32 cellular contexts compared by ENCODE assay signal in the genomic region with DNA sequence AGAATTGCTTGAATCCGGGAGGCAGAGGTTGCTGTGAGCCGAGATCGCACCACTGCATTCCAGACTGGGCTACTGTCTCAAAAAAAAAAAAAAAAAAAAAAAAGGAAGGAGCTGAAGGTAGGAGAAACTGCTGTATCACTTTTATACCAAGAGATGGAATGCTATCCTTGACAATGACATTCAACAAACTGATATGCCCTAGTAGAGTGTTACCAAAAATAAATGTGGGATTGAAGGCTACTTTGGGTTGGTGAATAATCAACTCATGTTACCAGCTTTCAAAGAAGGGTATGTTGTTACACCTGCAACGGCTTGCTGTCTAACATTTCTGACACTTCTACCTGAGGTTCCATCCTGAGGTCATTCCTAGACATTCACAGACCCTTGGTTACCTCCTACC.
"Had no signal": no experiment of that assay in that cellular context is flagged by ENCODE, and none has a peak within 500 bp of the region (broad histone marks: within the 10 kb centered on the region; RNA-seq: fewer than 3 reads in every experiment).

No MANE protein-coding gene starts in this region.

- H3K27ac ChIP-seq: brain microvascular endothelial cell, KMS-11, Peyer's patch, VCaP had no signal

- H3K4me2 ChIP-seq: KMS-11 had no signal

- H3K9ac ChIP-seq: KMS-11 had no signal

- DNase-seq: activated B cell treated with CpG ODN at 0.5 μM for 24 hours; activated CD4-positive, alpha-beta memory T cell treated with anti-CD3 and anti-CD28 coated beads for 36 hours; activated CD4-positive, alpha-beta T cell treated with anti-CD3 and anti-CD28 coated beads for 4 hours; activated CD4-positive, alpha-beta T cell treated with anti-CD3 and anti-CD28 coated beads, Interleukin-2, amount 50 U/mL, for 1 hour; activated CD4-positive, CD25-positive, alpha-beta regulatory T cell treated with anti-CD3 and anti-CD28 coated beads, Interleukin-2, amount 50 U/mL, for 72 hours; activated CD8-positive, alpha-beta memory T cell treated with anti-CD3 and anti-CD28 coated beads for 24 hours; activated CD8-positive, alpha-beta memory T cell treated with anti-CD3 and anti-CD28 coated beads, Interleukin-2, amount 10 ng/mL, durations not matched to agents 7 days and 5 days; activated CD8-positive, alpha-beta memory T cell treated with anti-CD3 and anti-CD28 coated beads, Interleukin-2, amount 50 U/mL, for 48 hours; activated effector memory CD4-positive, alpha-beta T cell treated with Interleukin-2 at 50 U/mL for 16 hours; activated naive CD4-positive, alpha-beta T cell treated with anti-CD3 and anti-CD28 coated beads, Interleukin-2, amount 10 ng/mL, durations not matched to agents 7 days and 5 days; activated naive CD8-positive, alpha-beta T cell treated with anti-CD3 and anti-CD28 coated beads for 36 hours; activated T-cell treated with anti-CD3 and anti-CD28 coated beads, Interleukin-2, amount 50 U/mL, for 48 hours; amniotic stem cell; aorta; brain microvascular endothelial cell; MM.1S; MV-4-11; NCI-H1092; NCI-H1436 treated with DMSO at 0.1 percent for 48 hours; NCI-H1694 treated with DMSO at 0.1 percent for 48 hours; NCI-H2029; NCI-H345; NCI-H524 treated with DMSO at 0.1 percent for 48 hours; PC-3; Peyer's patch; RPMI8226; SW 1271; T-helper 1 cell; T-helper 2 cell; T-helper 9 cell had no signal

- H3K4me1 ChIP-seq: Peyer's patch had no signal

- H3K4me3 ChIP-seq: Peyer's patch had no signal

- H3K36me3 ChIP-seq: brain microvascular endothelial cell, Peyer's patch had no signal

- ATAC-seq: activated CD8-positive, alpha-beta memory T cell treated with anti-CD3 and anti-CD28 coated beads, Interleukin-2, amount 10 ng/mL, durations not matched to agents 7 days and 5 days; PC-3 had no signal

- H3K27me3 ChIP-seq: brain microvascular endothelial cell, Peyer's patch had no signal

- H3K9me3 ChIP-seq: Peyer's patch had no signal
